In genomic region chr1:200437556-200438203, GRCh38 we compare ENCODE assay signal across 9 cellular contexts. TPM values are rescaled to one million over a fixed set of nuclear protein-coding genes. Genes with fewer than 3 reads are reported as not detected.
DNase-seq lines count a peak whose midpoint lies in the region; ATAC-seq lines count a peak whose summit lies in the region.
"Had no signal": no experiment of that assay in that cellular context is flagged by ENCODE, and none has a peak within 500 bp of the region (broad histone marks: within the 10 kb centered on the region; RNA-seq: fewer than 3 reads in every experiment).

No MANE protein-coding gene starts in this region.

- H3K4me1 Mint-ChIP-seq in activated T-helper 1 cell treated with anti-CD3 and anti-CD28 coated beads, Interleukin-12 subunit alpha, Interleukin-12 subunit beta, Interleukin-2, Interleukin-4 antibody, amounts not matched to agents 30 ng/mL and 10 ng/mL and 1 ng/mL, durations not matched to agents 14 hours and 24 hours and 36 hours (ENCODE audit: low read depth) = peaks cover 13% of the 10 kb centered on the region
- peaks cover 3 to 8% (median 6%) of the 10 kb centered on the region in 4 donors for H3K4me1 Mint-ChIP-seq in naive thymus-derived CD8-positive, alpha-beta T cell

- POLR2A ChIA-PET in naive thymus-derived CD8-positive, alpha-beta T cell (lab: Charles Lee) = no interaction called here

- H3K4me3 Mint-ChIP-seq in activated T-helper 1 cell treated with anti-CD3 and anti-CD28 coated beads, Interleukin-12 subunit alpha, Interleukin-12 subunit beta, Interleukin-2, Interleukin-4 antibody, amounts not matched to agents 30 ng/mL and 10 ng/mL and 1 ng/mL, durations not matched to agents 14 hours and 24 hours and 36 hours = peak overlapping the region; percentile 69
- H3K4me3 Mint-ChIP-seq in naive thymus-derived CD8-positive, alpha-beta T cell = peak overlapping the region; percentile 63 to 85 (median 74)

- no peaks in the 10 kb centered on the region for H3K36me3 Mint-ChIP-seq in activated T-helper 1 cell treated with anti-CD3 and anti-CD28 coated beads, Interleukin-12 subunit alpha, Interleukin-12 subunit beta, Interleukin-2, Interleukin-4 antibody, amounts not matched to agents 30 ng/mL and 10 ng/mL and 1 ng/mL, durations not matched to agents 14 hours and 24 hours and 36 hours (ENCODE audit: low read depth)
- no peaks in the 10 kb centered on the region for H3K36me3 Mint-ChIP-seq in naive thymus-derived CD8-positive, alpha-beta T cell

- H3K9me3 Mint-ChIP-seq in activated T-helper 1 cell treated with anti-CD3 and anti-CD28 coated beads, Interleukin-12 subunit alpha, Interleukin-12 subunit beta, Interleukin-2, Interleukin-4 antibody, amounts not matched to agents 30 ng/mL and 10 ng/mL and 1 ng/mL, durations not matched to agents 14 hours and 24 hours and 36 hours = no peaks in the 10 kb centered on the region
- no peaks in the 10 kb centered on the region for H3K9me3 Mint-ChIP-seq in naive thymus-derived CD8-positive, alpha-beta T cell

- no peaks in the 10 kb centered on the region for H3K27me3 Mint-ChIP-seq in activated T-helper 1 cell treated with anti-CD3 and anti-CD28 coated beads, Interleukin-12 subunit alpha, Interleukin-12 subunit beta, Interleukin-2, Interleukin-4 antibody, amounts not matched to agents 30 ng/mL and 10 ng/mL and 1 ng/mL, durations not matched to agents 14 hours and 24 hours and 36 hours (ENCODE audit: insufficient read depth)
- no peaks in the 10 kb centered on the region for H3K27me3 Mint-ChIP-seq in naive thymus-derived CD8-positive, alpha-beta T cell

- peak; percentile 89 for ATAC-seq in GM18861 (IDR thresholded peaks at IDR 0.05; ENCODE audit: unreplicated experiment)
- peak; percentile 76 for ATAC-seq in HG02938 (IDR thresholded peaks at IDR 0.05; ENCODE audit: unreplicated experiment)
- ATAC-seq in naive thymus-derived CD8-positive, alpha-beta T cell = peak in 1 of 2 donors; percentile 62

- peak overlapping the region; percentile 92 for H3K27ac Mint-ChIP-seq in activated T-helper 1 cell treated with anti-CD3 and anti-CD28 coated beads, Interleukin-12 subunit alpha, Interleukin-12 subunit beta, Interleukin-2, Interleukin-4 antibody, amounts not matched to agents 30 ng/mL and 10 ng/mL and 1 ng/mL, durations not matched to agents 14 hours and 24 hours and 36 hours
- peak overlapping the region in 8 of 10 donors; percentile 31 to 87 (median 80) for H3K27ac Mint-ChIP-seq in naive thymus-derived CD8-positive, alpha-beta T cell

- DNase-seq in activated T-helper 1 cell treated with anti-CD3 and anti-CD28 coated beads, Interleukin-12 subunit alpha, Interleukin-12 subunit beta, Interleukin-2, Interleukin-4 antibody, amounts not matched to agents 30 ng/mL and 10 ng/mL and 1 ng/mL, durations not matched to agents 14 hours and 24 hours and 36 hours (ENCODE audit: low spot score) = no peak
- DNase-seq in naive thymus-derived CD8-positive, alpha-beta T cell = peak in 3 of 10 donors; percentile 11 to 31 (median 21)
- DNase-seq in NCI-H1930 (lab: John Stamatoyannopoulos, UW) (no peak), NCI-H146 treated with DMSO at 0.1 percent for 48 hours (lab: John Stamatoyannopoulos, UW; ENCODE audit: unreplicated experiment) (no peak), LoVo (ENCODE audit: low spot score) (no peak), Kasumi-1 (lab: John Stamatoyannopoulos, UW) (no peak)
- DNase-seq: stimulated activated CD4-positive, alpha-beta T cell treated with anti-CD3 and anti-CD28 coated beads, Interleukin-4, amount 100 ng/mL, for 1 hour had no signal

- intact Hi-C loops in activated T-helper 1 cell treated with anti-CD3 and anti-CD28 coated beads, Interleukin-12 subunit alpha, Interleukin-12 subunit beta, Interleukin-2, Interleukin-4 antibody, amounts not matched to agents 30 ng/mL and 10 ng/mL and 1 ng/mL, durations not matched to agents 14 hours and 24 hours and 36 hours (cut with micrococcal nuclease) = loop anchor here (1.0 to 5.0 kb wide), 2 partner anchors 11 to 35 kb away; no protein-coding TSS in a partner anchor

RNA-seq across cellular contexts. Expression of gene ZNF281, which starts 27.8 kb away (rescaled TPM):
- 23.5 and 24.1 TPM in 2 replicates for total RNA-seq in activated T-helper 1 cell treated with anti-CD3 and anti-CD28 coated beads, Interleukin-12 subunit alpha, Interleukin-12 subunit beta, Interleukin-2, Interleukin-4 antibody, amounts not matched to agents 30 ng/mL and 10 ng/mL and 1 ng/mL, durations not matched to agents 14 hours and 24 hours and 36 hours
- total RNA-seq in naive thymus-derived CD8-positive, alpha-beta T cell = 10 to 100 TPM; 24.7 to 25.9 TPM
- 10 to 100 TPM; 27.7 to 38.4 (median 28.5) TPM for polyA plus RNA-seq in naive thymus-derived CD8-positive, alpha-beta T cell
